1 cellular context compared by ENCODE assay signal in the genomic region with DNA sequence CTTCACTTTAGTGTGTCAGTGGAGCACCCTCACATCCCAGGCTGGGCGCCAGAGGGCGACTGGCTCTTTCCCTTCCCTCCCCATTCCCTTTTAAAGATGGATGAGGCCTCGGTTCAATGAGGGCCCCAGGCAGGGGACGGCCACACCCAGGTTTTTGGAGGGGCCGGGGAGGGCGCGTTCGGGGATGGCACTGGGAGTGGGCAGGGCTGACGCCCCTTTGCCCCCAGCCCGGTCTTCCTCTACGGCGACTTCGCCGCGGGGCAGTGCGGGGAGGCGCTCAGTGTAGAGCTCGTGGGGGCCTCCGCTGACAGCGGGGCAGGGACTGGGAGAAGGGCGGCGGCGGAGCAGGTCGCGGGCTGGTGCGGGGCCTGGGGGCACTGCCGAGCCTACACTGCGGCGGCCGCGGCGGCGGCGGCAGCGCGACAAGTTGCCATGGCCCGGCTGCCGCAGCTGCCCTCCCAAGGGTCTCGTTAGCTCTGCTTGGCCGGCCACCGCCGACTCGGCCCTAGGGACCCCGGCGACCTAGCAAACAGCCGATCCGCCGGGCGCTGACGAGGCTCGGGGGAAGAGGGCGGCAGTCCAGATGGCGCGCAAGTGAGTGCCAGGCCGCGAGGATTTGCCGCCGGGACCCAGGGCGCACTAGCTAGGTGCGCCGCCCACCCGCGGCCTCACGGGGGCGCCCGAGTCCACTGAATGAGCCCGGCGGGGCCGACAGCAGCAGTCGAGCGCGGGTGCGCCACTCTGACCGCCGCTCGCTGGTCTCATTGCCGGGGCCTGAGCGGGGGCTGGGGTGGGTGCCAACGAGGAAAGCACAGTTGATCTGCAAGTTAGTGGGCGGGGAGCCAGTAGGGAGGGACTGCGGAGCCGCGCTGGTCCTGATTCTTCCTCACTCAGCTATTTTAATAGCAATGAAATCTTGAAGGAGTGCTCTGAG.
TF ChIP-seq lines count a peak whose summit lies in the region.

No MANE protein-coding gene starts in this region.

TF ChIP-seq in HepG2, 621 proteins besides CTCF, POLR2A, EP300 and RAD21 (continued from another document):
- TF ChIP-seq ZBED4 (CRISPR knock-in tag; IDR thresholded peaks at IDR 0.05; ENCODE audit: borderline replicate concordance), result 0 out of 2 replicates have a peak, but pooled peaks have one; percentile 21
- TF ChIP-seq, protein P1, sequence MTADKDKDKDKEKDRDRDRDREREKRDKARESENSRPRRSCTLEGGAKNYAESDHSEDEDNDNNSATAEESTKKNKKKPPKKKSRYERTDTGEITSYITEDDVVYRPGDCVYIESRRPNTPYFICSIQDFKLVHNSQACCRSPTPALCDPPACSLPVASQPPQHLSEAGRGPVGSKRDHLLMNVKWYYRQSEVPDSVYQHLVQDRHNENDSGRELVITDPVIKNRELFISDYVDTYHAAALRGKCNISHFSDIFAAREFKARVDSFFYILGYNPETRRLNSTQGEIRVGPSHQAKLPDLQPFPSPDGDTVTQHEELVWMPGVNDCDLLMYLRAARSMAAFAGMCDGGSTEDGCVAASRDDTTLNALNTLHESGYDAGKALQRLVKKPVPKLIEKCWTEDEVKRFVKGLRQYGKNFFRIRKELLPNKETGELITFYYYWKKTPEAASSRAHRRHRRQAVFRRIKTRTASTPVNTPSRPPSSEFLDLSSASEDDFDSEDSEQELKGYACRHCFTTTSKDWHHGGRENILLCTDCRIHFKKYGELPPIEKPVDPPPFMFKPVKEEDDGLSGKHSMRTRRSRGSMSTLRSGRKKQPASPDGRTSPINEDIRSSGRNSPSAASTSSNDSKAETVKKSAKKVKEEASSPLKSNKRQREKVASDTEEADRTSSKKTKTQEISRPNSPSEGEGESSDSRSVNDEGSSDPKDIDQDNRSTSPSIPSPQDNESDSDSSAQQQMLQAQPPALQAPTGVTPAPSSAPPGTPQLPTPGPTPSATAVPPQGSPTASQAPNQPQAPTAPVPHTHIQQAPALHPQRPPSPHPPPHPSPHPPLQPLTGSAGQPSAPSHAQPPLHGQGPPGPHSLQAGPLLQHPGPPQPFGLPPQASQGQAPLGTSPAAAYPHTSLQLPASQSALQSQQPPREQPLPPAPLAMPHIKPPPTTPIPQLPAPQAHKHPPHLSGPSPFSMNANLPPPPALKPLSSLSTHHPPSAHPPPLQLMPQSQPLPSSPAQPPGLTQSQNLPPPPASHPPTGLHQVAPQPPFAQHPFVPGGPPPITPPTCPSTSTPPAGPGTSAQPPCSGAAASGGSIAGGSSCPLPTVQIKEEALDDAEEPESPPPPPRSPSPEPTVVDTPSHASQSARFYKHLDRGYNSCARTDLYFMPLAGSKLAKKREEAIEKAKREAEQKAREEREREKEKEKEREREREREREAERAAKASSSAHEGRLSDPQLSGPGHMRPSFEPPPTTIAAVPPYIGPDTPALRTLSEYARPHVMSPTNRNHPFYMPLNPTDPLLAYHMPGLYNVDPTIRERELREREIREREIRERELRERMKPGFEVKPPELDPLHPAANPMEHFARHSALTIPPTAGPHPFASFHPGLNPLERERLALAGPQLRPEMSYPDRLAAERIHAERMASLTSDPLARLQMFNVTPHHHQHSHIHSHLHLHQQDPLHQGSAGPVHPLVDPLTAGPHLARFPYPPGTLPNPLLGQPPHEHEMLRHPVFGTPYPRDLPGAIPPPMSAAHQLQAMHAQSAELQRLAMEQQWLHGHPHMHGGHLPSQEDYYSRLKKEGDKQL (CRISPR knock-in tag; IDR thresholded peaks at IDR 0.05; ENCODE audit: low read depth), result no peak
- TF ChIP-seq ZNF670 (CRISPR knock-in tag; IDR thresholded peaks at IDR 0.05; ENCODE audit: borderline replicate concordance), result 0 out of 2 replicates have a peak, but pooled peaks have one; percentile 51
- peak; percentile 39; the same call in 1 of the 2 replicates for TF ChIP-seq HDAC1 (CRISPR knock-in tag; IDR thresholded peaks at IDR 0.05)
- peak; percentile 34; the same call in 1 of the 2 replicates for TF ChIP-seq HOXA3 (CRISPR knock-in tag; IDR thresholded peaks at IDR 0.05)
- no peak for TF ChIP-seq ZNF572 (CRISPR knock-in tag; IDR thresholded peaks at IDR 0.05)
- no peak for TF ChIP-seq ZNF646 (CRISPR knock-in tag; IDR thresholded peaks at IDR 0.05)
- TF ChIP-seq ZNF607 (CRISPR knock-in tag; IDR thresholded peaks at IDR 0.05; ENCODE audit: borderline replicate concordance), result no peak
- no peak for TF ChIP-seq CREM (IDR thresholded peaks at IDR 0.05)
- TF ChIP-seq CREM (CRISPR knock-in tag; IDR thresholded peaks at IDR 0.05), result no peak
- TF ChIP-seq, protein P2, sequence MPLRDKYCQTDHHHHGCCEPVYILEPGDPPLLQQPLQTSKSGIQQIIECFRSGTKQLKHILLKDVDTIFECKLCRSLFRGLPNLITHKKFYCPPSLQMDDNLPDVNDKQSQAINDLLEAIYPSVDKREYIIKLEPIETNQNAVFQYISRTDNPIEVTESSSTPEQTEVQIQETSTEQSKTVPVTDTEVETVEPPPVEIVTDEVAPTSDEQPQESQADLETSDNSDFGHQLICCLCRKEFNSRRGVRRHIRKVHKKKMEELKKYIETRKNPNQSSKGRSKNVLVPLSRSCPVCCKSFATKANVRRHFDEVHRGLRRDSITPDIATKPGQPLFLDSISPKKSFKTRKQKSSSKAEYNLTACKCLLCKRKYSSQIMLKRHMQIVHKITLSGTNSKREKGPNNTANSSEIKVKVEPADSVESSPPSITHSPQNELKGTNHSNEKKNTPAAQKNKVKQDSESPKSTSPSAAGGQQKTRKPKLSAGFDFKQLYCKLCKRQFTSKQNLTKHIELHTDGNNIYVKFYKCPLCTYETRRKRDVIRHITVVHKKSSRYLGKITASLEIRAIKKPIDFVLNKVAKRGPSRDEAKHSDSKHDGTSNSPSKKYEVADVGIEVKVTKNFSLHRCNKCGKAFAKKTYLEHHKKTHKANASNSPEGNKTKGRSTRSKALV (CRISPR knock-in tag; IDR thresholded peaks at IDR 0.05), result peak; percentile 95
